Comparison of ENCODE assay signal across 6 cellular contexts in genomic region chr2:22011048-22011447, GRCh38.
"Had no signal": no experiment of that assay in that cellular context is flagged by ENCODE, and none has a peak within 500 bp of the region (broad histone marks: within the 10 kb centered on the region; RNA-seq: fewer than 3 reads in every experiment).

No MANE protein-coding gene starts in this region.

- DNase-seq: H9, HCEC 1CT, KBM-7 had no signal

- H3K4me3 ChIP-seq: GM23338 had no signal

- H3K4me2 ChIP-seq: GM23338 had no signal

- H2AFZ ChIP-seq: GM23338 had no signal

- H3K27ac ChIP-seq: HL-60 had no signal

- ATAC-seq: GM23338, HepG2 had no signal
